14 cellular contexts compared by ENCODE assay signal in genomic region chr14:103541494-103541943, GRCh38. TPM values are rescaled to one million over a fixed set of nuclear protein-coding genes. Genes with fewer than 3 reads are reported as not detected.
A peak's percentile ranks its signal among the peaks of the same experiment; 100 is the strongest.
DNase-seq lines count a peak whose midpoint lies in the region; ATAC-seq and TF ChIP-seq lines count a peak whose summit lies in the region.
"Had no signal": no experiment of that assay in that cellular context is flagged by ENCODE, and none has a peak within 500 bp of the region (broad histone marks: within the 10 kb centered on the region; RNA-seq: fewer than 3 reads in every experiment).

No MANE protein-coding gene starts in this region.

- TF ChIP-seq CTCF in esophagus squamous epithelium (IDR thresholded peaks at IDR 0.05) (no peak), neural crest cell (conservative IDR thresholded peaks at IDR 0.05) (no peak), uterus (IDR thresholded peaks at IDR 0.05) (no peak)

- H3K36me3 ChIP-seq in SJCRH30 (no peaks in the 10 kb centered on the region), esophagus squamous epithelium (no peaks in the 10 kb centered on the region), uterus (no peaks in the 10 kb centered on the region)

- H3K4me3 ChIP-seq in SJCRH30 (no peak overlapping the region), esophagus squamous epithelium (no peak overlapping the region), uterus (no peak overlapping the region)

- H3K4me1 Mint-ChIP-seq in neural crest cell: peaks cover 19% of the 10 kb centered on the region
- H3K4me1 Mint-ChIP-seq: activated CD4-positive, alpha-beta T cell treated with anti-CD3 and anti-CD28 coated beads for 36 hours had no signal

- H3K4me3 Mint-ChIP-seq in neural crest cell: peak overlapping the region; percentile 62
- H3K4me3 Mint-ChIP-seq: activated CD4-positive, alpha-beta T cell treated with anti-CD3 and anti-CD28 coated beads for 36 hours had no signal

- H3K4me1 ChIP-seq in SJCRH30 (peaks cover 56% of the 10 kb centered on the region), esophagus squamous epithelium (peaks cover 61 to 85% (median 68%) of the 10 kb centered on the region in 3 donors), uterus (peaks cover 13 to 59% of the 10 kb centered on the region in 2 donors)

- H3K27me3 Mint-ChIP-seq in neural crest cell (ENCODE audit: low read depth): no peaks in the 10 kb centered on the region
- H3K27me3 Mint-ChIP-seq: activated CD4-positive, alpha-beta T cell treated with anti-CD3 and anti-CD28 coated beads for 36 hours had no signal

- DNase-seq in SJCRH30: no peak
- no peak for DNase-seq in esophagus squamous epithelium (lab: John Stamatoyannopoulos, UW)
- DNase-seq in neural crest cell (ENCODE audit: low read depth, low spot score): no peak
- DNase-seq in uterus: no peak
- DNase-seq in stimulated activated CD4-positive, alpha-beta T cell treated with anti-CD3 and anti-CD28 coated beads, Interleukin-4, amount 100 ng/mL, for 24 hours: no peak
- no peak for DNase-seq in RPMI8226
- DNase-seq: activated CD4-positive, alpha-beta T cell treated with anti-CD3 and anti-CD28 coated beads for 36 hours; activated gamma-delta T cell; DND-41; NCI-H1092 treated with DMSO at 0.1 percent for 48 hours; NCI-H524; SW 1271 had no signal

- no peak for ATAC-seq in GM18517 (IDR thresholded peaks at IDR 0.05; ENCODE audit: unreplicated experiment)
- ATAC-seq: activated CD4-positive, alpha-beta T cell treated with anti-CD3 and anti-CD28 coated beads for 36 hours had no signal

- no peaks in the 10 kb centered on the region for H3K27me3 ChIP-seq in SJCRH30
- H3K27me3 ChIP-seq in esophagus squamous epithelium: no peaks in the 10 kb centered on the region
- H3K27me3 ChIP-seq in uterus: no peaks in the 10 kb centered on the region

- 42 to 58% methylated on average over 4 to 9 of the region's 13 CpGs for WGBS in esophagus squamous epithelium, 2 donors

- peak overlapping the region; percentile 97 for H3K27ac Mint-ChIP-seq in neural crest cell (ENCODE audit: unreplicated experiment)
- H3K27ac Mint-ChIP-seq: activated CD4-positive, alpha-beta T cell treated with anti-CD3 and anti-CD28 coated beads for 36 hours had no signal

- intact Hi-C loops in esophagus squamous epithelium (cut with DNase I): no loop called here
- intact Hi-C loops in uterus (cut with DNase I; ENCODE audit: low total_unique reads): no loop called here

- H3K27ac ChIP-seq in SJCRH30 (peak overlapping the region; percentile 87), esophagus squamous epithelium (peak overlapping the region; percentile 78 to 87 (median 82)), uterus (peak overlapping the region; percentile 66 to 90)
- H3K27ac ChIP-seq: HL-60 had no signal

- H3K9me3 ChIP-seq in SJCRH30 (replicated peaks) (no peaks in the 10 kb centered on the region), esophagus squamous epithelium (no peaks in the 10 kb centered on the region), uterus (no peaks in the 10 kb centered on the region)

- H3K9me3 Mint-ChIP-seq in neural crest cell: no peaks in the 10 kb centered on the region

- TF ChIP-seq POLR2A in esophagus squamous epithelium (IDR thresholded peaks at IDR 0.05): no peak
- no peak for TF ChIP-seq POLR2A in uterus (IDR thresholded peaks at IDR 0.05)

- H3K36me3 Mint-ChIP-seq in neural crest cell (ENCODE audit: low read depth): no peaks in the 10 kb centered on the region

RNA-seq across cellular contexts. Expression of gene TRMT61A, which starts 12.5 kb away (rescaled TPM):
- 18.1 and 18.7 TPM in 2 replicates for total RNA-seq in SJCRH30 (2014; rRNA removed; shearing (Covaris generic))
- total RNA-seq in esophagus squamous epithelium: 10 to 100 TPM in 2 of 4 donors, 1 to 10 TPM in 2; 7.7 to 20.6 (median 9.9) TPM
- 10.9 and 12.5 TPM in 2 replicates for total RNA-seq in neural crest cell
- 10 to 100 TPM in 2 of 4 donors, 1 to 10 TPM in 2; 3.6 to 26.5 (median 8.7) TPM for total RNA-seq in uterus

RNA-seq across cellular contexts. Expression of gene CKB, which starts 18.9 kb away (rescaled TPM):
- 66.4 and 84.4 TPM in 2 replicates for total RNA-seq in SJCRH30 (2014; rRNA removed; shearing (Covaris generic))
- total RNA-seq in esophagus squamous epithelium: 100 to 1,000 TPM in 1 of 4 donors, 10 to 100 TPM in 3; 27.2 to 204 (median 37.6) TPM
- total RNA-seq in neural crest cell: 961 and 996 TPM in 2 replicates
- total RNA-seq in uterus: 100 to 1,000 TPM in 3 of 4 donors, 10 to 100 TPM in 1; 96.2 to 291 (median 218) TPM

RNA-seq across cellular contexts. Expression of gene BAG5, which starts 20.9 kb away (rescaled TPM):
- 43.7 and 45.9 TPM in 2 replicates for total RNA-seq in SJCRH30 (2014; rRNA removed; shearing (Covaris generic))
- total RNA-seq in esophagus squamous epithelium: 10 to 100 TPM; 24.8 to 32.4 (median 28.5) TPM
- 32.1 and 33.5 TPM in 2 replicates for total RNA-seq in neural crest cell
- total RNA-seq in uterus: 10 to 100 TPM; 13.8 to 43.6 (median 33.1) TPM

RNA-seq across cellular contexts. Expression of gene COA8, which starts 21.2 kb away (rescaled TPM):
- total RNA-seq in SJCRH30 (2014; rRNA removed; shearing (Covaris generic)): 43.0 and 47.2 TPM in 2 replicates
- total RNA-seq in esophagus squamous epithelium: 10 to 100 TPM; 18.2 to 28.7 (median 22.7) TPM
- total RNA-seq in neural crest cell: 33.7 and 37.2 TPM in 2 replicates
- 10 to 100 TPM in 3 of 4 donors, not detected in 1; 26.9 to 51.5 (median 31.6) TPM for total RNA-seq in uterus
